In the genomic region with DNA sequence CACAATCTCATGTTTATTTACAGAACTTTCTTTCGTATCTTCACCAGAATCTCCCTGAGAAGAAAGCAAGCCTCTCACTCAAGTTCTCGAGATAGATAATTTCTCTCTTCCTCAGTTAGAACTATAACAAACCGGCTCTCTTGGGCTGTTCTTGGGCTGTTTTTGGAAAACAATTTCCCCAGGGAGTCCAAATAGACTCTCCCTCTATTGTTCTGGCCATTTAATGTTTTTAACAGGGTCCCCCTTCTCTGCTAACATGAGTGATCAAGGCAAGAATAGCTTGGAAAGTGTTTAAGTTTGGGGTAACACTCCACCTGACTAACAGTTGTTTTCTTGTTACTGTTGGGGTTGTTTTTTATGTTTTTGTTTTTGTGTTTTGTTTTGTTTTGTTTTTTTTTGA, we compare ENCODE assay signal across 18 cellular contexts.
DNase-seq lines count a peak whose midpoint lies in the region; ATAC-seq, FAIRE-seq and TF ChIP-seq lines count a peak whose summit lies in the region.
"Had no signal": no experiment of that assay in that cellular context is flagged by ENCODE, and none has a peak within 500 bp of the region (broad histone marks: within the 10 kb centered on the region; RNA-seq: fewer than 3 reads in every experiment).

No MANE protein-coding gene starts in this region.

- H3K27me3 Mint-ChIP-seq in natural killer cell (ENCODE audit: low read depth in 2 of 2) = no peaks in the 10 kb centered on the region
- H3K27me3 Mint-ChIP-seq: CD4-positive, alpha-beta T cell had no signal

- no peaks in the 10 kb centered on the region for H3K36me3 ChIP-seq in SK-N-SH (replicated peaks in 1 of 2; ENCODE audit: control insufficient read depth in 1 of 2, insufficient read depth in 2 of 2, low read length in 1 of 2)
- no peaks in the 10 kb centered on the region for H3K36me3 ChIP-seq in left ventricle myocardium inferior
- H3K36me3 ChIP-seq in right atrium auricular region = no peaks in the 10 kb centered on the region
- H3K36me3 ChIP-seq in K562 (ENCODE audit: control insufficient read depth, insufficient read depth, low read length) = no peaks in the 10 kb centered on the region
- H3K36me3 ChIP-seq: HAP-1 had no signal

- H3F3A ChIP-seq in SK-N-SH (replicated peaks; ENCODE audit: insufficient read depth) = no peaks in the 10 kb centered on the region

- no peak for TF ChIP-seq RAD21 in SK-N-SH (IDR thresholded peaks at IDR 0.05; ENCODE audit: low read length)
- no peak for TF ChIP-seq RAD21 in K562 (CRISPR knock-in tag; conservative IDR thresholded peaks at IDR 0.05 in 1 of 2, IDR thresholded peaks at IDR 0.05 in 1 of 2)

- H3K36me3 Mint-ChIP-seq in natural killer cell = peaks cover 38% of the 10 kb centered on the region

- H3K4me2 ChIP-seq in SK-N-SH = no peak overlapping the region
- no peak overlapping the region for H3K4me2 ChIP-seq in K562 (ENCODE audit: insufficient read depth, low read length)
- H3K4me2 ChIP-seq: A549 had no signal

- H3K27ac Mint-ChIP-seq in natural killer cell = peak overlapping the region; percentile 97 to 99
- H3K27ac Mint-ChIP-seq: CD4-positive, alpha-beta T cell had no signal

- no peak for DNase-seq in SK-N-SH
- no peak for DNase-seq in left ventricle myocardium inferior
- DNase-seq in right atrium auricular region (ENCODE audit: low spot score) = no peak
- no peak for DNase-seq in K562 (ENCODE audit: extremely low read depth in 1 of 4, low spot score in 3 of 4)
- DNase-seq in natural killer cell = no peak
- DNase-seq in SKM-1 treated with dmso at 0.1 percent for 144 hours (lab: John Stamatoyannopoulos, UW; ENCODE audit: unreplicated experiment) = no peak
- no peak for DNase-seq in SIG-M5 (lab: John Stamatoyannopoulos, UW)
- DNase-seq: AML-193; CD4-positive, alpha-beta T cell; DMS153; DMS79; GF-D8 had no signal

- no peak overlapping the region for H3K4me3 Mint-ChIP-seq in natural killer cell
- H3K4me3 Mint-ChIP-seq: CD4-positive, alpha-beta T cell had no signal

- H3K4me3 ChIP-seq in SK-N-SH (ENCODE audit: low read depth in 2 of 2, low read length in 1 of 2) (no peak overlapping the region), left ventricle myocardium inferior (no peak overlapping the region), right atrium auricular region (no peak overlapping the region), K562 (no peak overlapping the region)
- H3K4me3 ChIP-seq: A549, HAP-1 had no signal

- H4K20me1 ChIP-seq in SK-N-SH (ENCODE audit: insufficient read depth) (no peaks in the 10 kb centered on the region), K562 (replicated peaks; ENCODE audit: control insufficient read depth, insufficient read depth, low read length) (no peaks in the 10 kb centered on the region)

- no peak for TF ChIP-seq CTCF in SK-N-SH (IDR thresholded peaks at IDR 0.05)
- TF ChIP-seq CTCF in left ventricle myocardium inferior (IDR thresholded peaks at IDR 0.05; ENCODE audit: borderline replicate concordance) = no peak
- no peak for TF ChIP-seq CTCF in right atrium auricular region (IDR thresholded peaks at IDR 0.05)
- TF ChIP-seq CTCF in K562 (IDR thresholded peaks at IDR 0.05 in 2 of 3, conservative IDR thresholded peaks at IDR 0.05 in 1 of 3; ENCODE audit: insufficient read depth in 2 of 3, low read depth in 1 of 3, low read length in 3 of 3) = no peak
- TF ChIP-seq CTCF in natural killer cell (IDR thresholded peaks at IDR 0.05) = no peak

- WGBS in SK-N-SH (ENCODE audit: low lambda C conversion rate) = 30% methylated on average over 3 of the region's 3 CpGs
- WGBS in K562 (ENCODE audit: insufficient coverage, low coverage, missing lambda C conversion rate) = 37% methylated on average over 3 of the region's 3 CpGs

- TF ChIP-seq EP300 in SK-N-SH (IDR thresholded peaks at IDR 0.05; ENCODE audit: borderline replicate concordance in 1 of 2, low read depth in 1 of 2, low read length in 1 of 2) (no peak), K562 (IDR thresholded peaks at IDR 0.05; ENCODE audit: low read length) (no peak)

- H3K9me1 ChIP-seq in K562 (ENCODE audit: control insufficient read depth, insufficient read depth, low read length) = no peaks in the 10 kb centered on the region

- intact Hi-C loops in left ventricle myocardium inferior (cut with micrococcal nuclease) (no loop called here), K562 (cut with micrococcal nuclease) (loop anchor here (10.0 kb wide), 1 partner anchor 135 kb away; no protein-coding TSS in a partner anchor), natural killer cell (cut with micrococcal nuclease) (loop anchor here (10.0 kb wide), 1 partner anchor 1495 kb away; no protein-coding TSS in a partner anchor)

- H3K9ac ChIP-seq in SK-N-SH = no peak overlapping the region
- H3K9ac ChIP-seq in K562 (ENCODE audit: insufficient read depth in 1 of 2, low read depth in 2 of 2, low read length in 2 of 2) = no peak overlapping the region

- POLR2A ChIA-PET in SK-N-SH (lab: Yijun Ruan, JAX) (no interaction called here), K562 (lab: Yijun Ruan, JAX) (no interaction called here)

- no peaks in the 10 kb centered on the region; the same call in 1 of the 2 replicates for H3K27me3 ChIP-seq in SK-N-SH (ENCODE audit: insufficient read depth)
- no peaks in the 10 kb centered on the region for H3K27me3 ChIP-seq in left ventricle myocardium inferior (ENCODE audit: low read depth)
- H3K27me3 ChIP-seq in right atrium auricular region = no peaks in the 10 kb centered on the region
- H3K27me3 ChIP-seq in K562 (ENCODE audit: control insufficient read depth in 2 of 2, insufficient read depth in 2 of 2, low read length in 2 of 2) = no peaks in the 10 kb centered on the region

- H3K9me3 Mint-ChIP-seq in natural killer cell = peaks cover 2 to 6% of the 10 kb centered on the region in 2 donors

- H3K9me3 ChIP-seq in SK-N-SH = no peaks in the 10 kb centered on the region
- peaks cover 17% of the 10 kb centered on the region for H3K9me3 ChIP-seq in left ventricle myocardium inferior (replicated peaks)
- H3K9me3 ChIP-seq in right atrium auricular region = peaks cover 0 to 6% of the 10 kb centered on the region in 2 donors
- no peaks in the 10 kb centered on the region for H3K9me3 ChIP-seq in K562 (replicated peaks; ENCODE audit: control insufficient read depth, insufficient read depth, low read depth, low read length)
- H3K9me3 ChIP-seq: HAP-1 had no signal

- 0 out of 2 replicates have a peak overlapping the region, but pooled peaks have one; percentile 6 for H2AFZ ChIP-seq in SK-N-SH (ENCODE audit: low read depth)
- no peak overlapping the region for H2AFZ ChIP-seq in K562 (ENCODE audit: low read depth, low read length)

- H3K9me2 ChIP-seq in SK-N-SH = no peaks in the 10 kb centered on the region

- H3K4me1 ChIP-seq in SK-N-SH (ENCODE audit: control insufficient read depth in 1 of 2, insufficient read depth in 2 of 2, low read depth in 1 of 2, low read length in 1 of 2) (no peaks in the 10 kb centered on the region), left ventricle myocardium inferior (peaks cover 45% of the 10 kb centered on the region), right atrium auricular region (peaks cover 0 to 26% of the 10 kb centered on the region in 2 donors), K562 (replicated peaks in 1 of 2; ENCODE audit: control insufficient read depth in 2 of 2, insufficient read depth in 2 of 2, low read length in 2 of 2) (peaks cover 0 to 17% of the 10 kb centered on the region in 2 experiments; a peak in 4 of 5 replicates)
- H3K4me1 ChIP-seq: A549, HAP-1 had no signal

- H3K79me2 ChIP-seq in SK-N-SH (ENCODE audit: insufficient read depth) = no peaks in the 10 kb centered on the region
- no peaks in the 10 kb centered on the region for H3K79me2 ChIP-seq in K562 (ENCODE audit: control insufficient read depth, insufficient read depth, low read length)

- in situ Hi-C loops in K562 (cut with MboI) = no loop called here

- FAIRE-seq in K562 (lab: Jason Lieb, UNC) = no peak
- FAIRE-seq: A549, H1 had no signal

- no peak for TF ChIP-seq POLR2A in K562 (conservative IDR thresholded peaks at IDR 0.05)

- no peak overlapping the region for H3K27ac ChIP-seq in SK-N-SH (ENCODE audit: low read depth in 2 of 2, low read length in 1 of 2)
- H3K27ac ChIP-seq in left ventricle myocardium inferior (replicated peaks) = peak overlapping the region; percentile 68
- peak overlapping the region in 1 of 2 donors; percentile 14 for H3K27ac ChIP-seq in right atrium auricular region
- H3K27ac ChIP-seq in K562 (ENCODE audit: extremely low read depth, low read depth, low read length) = no peak overlapping the region
- H3K27ac ChIP-seq: 22Rv1, C4-2B had no signal

- CTCF ChIA-PET in SK-N-SH (lab: Yijun Ruan, JAX) = interaction anchor here (1.4 to 2.5 kb wide), 3 partner anchors 17 to 485 kb away, joined by 4 to 5 read pairs (median 4); no protein-coding TSS in a partner anchor
- CTCF ChIA-PET in K562 (lab: Yijun Ruan, JAX; ENCODE audit: low intra/inter-chr PET ratio) = no interaction called here

- BruUV-seq in K562 (replicated peaks; lab: Mats Ljungman, UMichigan) = no TSS peak

- no peak for ATAC-seq in SK-N-SH treated with all-trans-retinoic acid at 6 μM for 48 hours
- no peak for ATAC-seq in K562
- ATAC-seq in natural killer cell = no peak
- ATAC-seq: A549 had no signal

- peaks cover 67 to 75% of the 10 kb centered on the region in 2 donors for H3K4me1 Mint-ChIP-seq in natural killer cell

TF ChIP-seq in SK-N-SH, 30 proteins besides CTCF, POLR2A, EP300 and RAD21 (continues in another document):
- no peak for TF ChIP-seq MEF2A (IDR thresholded peaks at IDR 0.05; ENCODE audit: borderline replicate concordance, low read depth)

TF ChIP-seq in SK-N-SH treated with all-trans-retinoic acid at 6 μM for 48 hours, 23 proteins besides CTCF, POLR2A, EP300 and RAD21 (continues in another document):
- TF ChIP-seq ZNF70 (CRISPR knock-in tag; IDR thresholded peaks at IDR 0.05) = no peak

TF ChIP-seq in K562, 482 proteins besides CTCF, POLR2A, EP300 and RAD21 (continues in another document):
- no peak for TF ChIP-seq HMG20B (CRISPR knock-in tag; IDR thresholded peaks at IDR 0.05)
